In the genomic region with DNA sequence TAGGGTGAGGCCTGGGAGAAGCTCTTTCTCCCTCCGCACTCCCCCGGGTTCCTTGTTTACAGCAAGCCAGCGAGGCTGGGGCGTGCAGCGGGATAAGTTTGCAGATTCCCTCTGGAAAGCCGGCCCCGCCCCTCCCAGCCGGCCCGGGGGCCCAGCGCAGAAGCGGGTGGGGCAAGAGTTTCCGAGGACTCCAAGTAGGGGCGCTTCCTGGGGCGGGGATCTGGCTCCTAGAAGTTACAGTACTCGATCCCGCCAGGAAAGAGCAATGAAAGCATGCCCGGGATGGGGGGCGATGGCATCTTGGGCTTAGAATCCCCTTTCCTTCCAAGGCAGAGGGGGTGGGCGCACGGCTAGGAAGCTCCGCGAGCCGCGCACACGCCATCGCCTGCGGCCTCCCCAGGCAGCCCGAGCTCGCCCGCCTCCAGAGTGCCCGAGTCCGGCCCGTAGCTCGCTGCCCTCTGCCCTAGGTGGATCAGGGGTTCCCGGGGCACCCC, we compare ENCODE assay signal across 8 cellular contexts. TPM values are rescaled to one million over a fixed set of nuclear protein-coding genes. Genes with fewer than 3 reads are reported as not detected.
A peak's percentile ranks its signal among the peaks of the same experiment; 100 is the strongest.
DNase-seq lines count a peak whose midpoint lies in the region; ATAC-seq, FAIRE-seq and TF ChIP-seq lines count a peak whose summit lies in the region.

No MANE protein-coding gene starts in this region.

- H3K27ac ChIP-seq in RWPE2 (ENCODE audit: poor library complexity, severe bottlenecking) (peak overlapping the region; percentile 57), mesodermal cell (ENCODE audit: low read depth, low read length, severe bottlenecking) (peak overlapping the region; percentile 79)

- peak; percentile 69 for DNase-seq in ELF-1 (ENCODE audit: low read depth, low spot score)
- no peak for DNase-seq in RWPE2 (ENCODE audit: low spot score)
- DNase-seq in endothelial cell (ENCODE audit: low spot score), result peak; percentile 41
- DNase-seq in type B pancreatic cell (ENCODE audit: extremely low spot score, unreplicated experiment), result no peak
- DNase-seq in epidermal melanocyte (ENCODE audit: insufficient read length, low spot score), result no peak
- DNase-seq in GM12891 (ENCODE audit: insufficient read length, low spot score), result no peak

- no peak for TF ChIP-seq CTCF in RWPE2 (IDR thresholded peaks at IDR 0.05; ENCODE audit: poor library complexity, severe bottlenecking)
- TF ChIP-seq CTCF in endothelial cell (IDR thresholded peaks at IDR 0.05; ENCODE audit: unreplicated experiment), result no peak
- TF ChIP-seq CTCF in type B pancreatic cell (conservative IDR thresholded peaks at IDR 0.05), result peak; percentile 14

- peaks cover 22% of the 10 kb centered on the region for H3K36me3 ChIP-seq in RWPE2 (ENCODE audit: low read depth)
- H3K36me3 ChIP-seq in mesodermal cell (ENCODE audit: control insufficient read depth, insufficient read depth, low read length), result peaks cover 30% of the 10 kb centered on the region

- H3K27ac Mint-ChIP-seq in endothelial cell (ENCODE audit: unreplicated experiment) (peak overlapping the region; percentile 70), type B pancreatic cell (peak overlapping the region; percentile 72)

- H3K36me3 Mint-ChIP-seq in endothelial cell (ENCODE audit: low read depth, unreplicated experiment) (peaks cover 4% of the 10 kb centered on the region), type B pancreatic cell (peaks cover 4% of the 10 kb centered on the region)

- H3K27me3 Mint-ChIP-seq in endothelial cell (ENCODE audit: unreplicated experiment) (peaks cover 2% of the 10 kb centered on the region), type B pancreatic cell (no peaks in the 10 kb centered on the region)

- peak overlapping the region; percentile 94 for H3K4me3 Mint-ChIP-seq in endothelial cell (ENCODE audit: unreplicated experiment)
- H3K4me3 Mint-ChIP-seq in type B pancreatic cell, result peak overlapping the region; percentile 94

- no peak for TF ChIP-seq POLR2A in GM12891 (IDR thresholded peaks at IDR 0.05; ENCODE audit: low read depth, low read length)

- H3K9me3 Mint-ChIP-seq in endothelial cell (ENCODE audit: unreplicated experiment), result no peaks in the 10 kb centered on the region
- H3K9me3 Mint-ChIP-seq in type B pancreatic cell, result no peaks in the 10 kb centered on the region

- peaks cover 20% of the 10 kb centered on the region for H3K4me1 Mint-ChIP-seq in endothelial cell (ENCODE audit: unreplicated experiment)
- peaks cover 12% of the 10 kb centered on the region for H3K4me1 Mint-ChIP-seq in type B pancreatic cell (ENCODE audit: unreplicated experiment)

- H3K4me1 ChIP-seq in RWPE2 (ENCODE audit: insufficient read depth, poor library complexity, severe bottlenecking) (no peaks in the 10 kb centered on the region), mesodermal cell (ENCODE audit: control insufficient read depth, insufficient read depth, low read length, poor library complexity, severe bottlenecking) (peaks cover 15% of the 10 kb centered on the region)

- FAIRE-seq in GM12891 (lab: Jason Lieb, UNC), result no peak

- H3K27me3 ChIP-seq in RWPE2 (ENCODE audit: insufficient read depth, poor library complexity, severe bottlenecking), result no peaks in the 10 kb centered on the region

- H3K9me3 ChIP-seq in RWPE2 (ENCODE audit: severe bottlenecking) (no peaks in the 10 kb centered on the region), mesodermal cell (ENCODE audit: control insufficient read depth, low read length) (no peaks in the 10 kb centered on the region)

- H3K4me3 ChIP-seq in RWPE2 (ENCODE audit: severe bottlenecking), result peak overlapping the region; percentile 93
- H3K4me3 ChIP-seq in mesodermal cell (ENCODE audit: extremely low read depth, insufficient read depth, low read length, poor library complexity, severe bottlenecking), result peak overlapping the region; percentile 68

- peak; percentile 10 for ATAC-seq in HG02623 (IDR thresholded peaks at IDR 0.05; ENCODE audit: unreplicated experiment)
- peak; percentile 61 for ATAC-seq in RWPE2 (ENCODE audit: low read depth)

- 0 to 2% methylated on average over 18 to 25 of the region's 35 CpGs for whole genome bisulfite sequencing in mesodermal cell (ENCODE audit: insufficient coverage in 2 of 2), 2 experiments

TF ChIP-seq in GM12891, 5 proteins besides CTCF, POLR2A, EP300 and RAD21:
- TF ChIP-seq SPI1 (IDR thresholded peaks at IDR 0.05; ENCODE audit: low read depth, low read length) (no peak), PAX5 (IDR thresholded peaks at IDR 0.05; ENCODE audit: insufficient read depth, low read length, severe bottlenecking) (no peak), POLR2AphosphoS5 (IDR thresholded peaks at IDR 0.05; ENCODE audit: low read depth, low read length) (no peak)

RNA-seq across cellular contexts. Expression of gene TST, which starts 0.4 kb away (rescaled TPM):
- total RNA-seq in endothelial cell (ENCODE audit: unreplicated experiment) (39.0 TPM), type B pancreatic cell (ENCODE audit: low replicate concordance) (30.8 and 34.0 TPM in 2 replicates)
- 29.0 TPM for polyA plus RNA-seq in mesodermal cell (2013, experiment 1 of 2)
- polyA plus RNA-seq in mesodermal cell (2013, experiment 2 of 2), result 28.8 TPM
- 6.8 TPM for polyA plus RNA-seq in GM12891 (2012; ENCODE audit: low read depth, missing spikeins)

RNA-seq across cellular contexts. Expression of gene MPST, which starts 0.7 kb away (rescaled TPM):
- total RNA-seq in endothelial cell (ENCODE audit: unreplicated experiment) (78.7 TPM), type B pancreatic cell (ENCODE audit: low replicate concordance) (56.6 and 71.3 TPM in 2 replicates)
- polyA plus RNA-seq in mesodermal cell (2013, experiment 1 of 2), result 92.4 TPM
- 76.8 TPM for polyA plus RNA-seq in mesodermal cell (2013, experiment 2 of 2)
- 15.9 TPM for polyA plus RNA-seq in GM12891 (2012; ENCODE audit: low read depth, missing spikeins)

RNA-seq across cellular contexts. Expression of gene KCTD17, which starts 32.7 kb away (rescaled TPM):
- 46.9 TPM for total RNA-seq in endothelial cell (ENCODE audit: unreplicated experiment)
- polyA plus RNA-seq in mesodermal cell (2013, experiment 1 of 2), result 44.1 TPM
- 37.1 TPM for polyA plus RNA-seq in mesodermal cell (2013, experiment 2 of 2)
- 11.1 and 53.7 TPM in 2 replicates for total RNA-seq in type B pancreatic cell (ENCODE audit: low replicate concordance)
- polyA plus RNA-seq in GM12891 (2012; ENCODE audit: low read depth, missing spikeins), result 7.0 TPM

Comparison
In these comparisons a context has a peak if more than half of its experiments do, and no peak if none do; other contexts are left out.
1. DNase-seq: peak in ELF-1 (single experiment) and endothelial cell (single experiment); none in RWPE2 (single experiment), type B pancreatic cell (single experiment), epidermal melanocyte (single experiment) and GM12891 (single experiment).